ENCODE assay signal across 1 cellular context in genomic region chr16:30585400-30586191, GRCh38.
TF ChIP-seq lines count a peak whose summit lies in the region.

Gene ZNF785 (minus strand): TSS chr16:30585697. CDS start chr16:30585611, 86 bp downstream.

TF ChIP-seq in WTC11, 78 proteins besides CTCF, POLR2A, EP300 and RAD21 (continued from another document):
- TF ChIP-seq TP53 (CRISPR knock-in tag; IDR thresholded peaks at IDR 0.05), result peak; percentile 75; the same call in 1 of the 2 replicates
- TF ChIP-seq ZNF512 (CRISPR knock-in tag; IDR thresholded peaks at IDR 0.05; ENCODE audit: borderline replicate concordance), result no peak
- no peak for TF ChIP-seq ZNF671 (CRISPR knock-in tag; IDR thresholded peaks at IDR 0.05)
- no peak for TF ChIP-seq ZNF425 (CRISPR knock-in tag; conservative IDR thresholded peaks at IDR 0.05)
- TF ChIP-seq ARID4B (CRISPR knock-in tag; IDR thresholded peaks at IDR 0.05; ENCODE audit: borderline replicate concordance), result peak; percentile 87
- peak; percentile 69 for TF ChIP-seq ATF3 (CRISPR knock-in tag; conservative IDR thresholded peaks at IDR 0.05)
- no peak for TF ChIP-seq ZNF416 (CRISPR knock-in tag; IDR thresholded peaks at IDR 0.05)
- TF ChIP-seq, protein P1, sequence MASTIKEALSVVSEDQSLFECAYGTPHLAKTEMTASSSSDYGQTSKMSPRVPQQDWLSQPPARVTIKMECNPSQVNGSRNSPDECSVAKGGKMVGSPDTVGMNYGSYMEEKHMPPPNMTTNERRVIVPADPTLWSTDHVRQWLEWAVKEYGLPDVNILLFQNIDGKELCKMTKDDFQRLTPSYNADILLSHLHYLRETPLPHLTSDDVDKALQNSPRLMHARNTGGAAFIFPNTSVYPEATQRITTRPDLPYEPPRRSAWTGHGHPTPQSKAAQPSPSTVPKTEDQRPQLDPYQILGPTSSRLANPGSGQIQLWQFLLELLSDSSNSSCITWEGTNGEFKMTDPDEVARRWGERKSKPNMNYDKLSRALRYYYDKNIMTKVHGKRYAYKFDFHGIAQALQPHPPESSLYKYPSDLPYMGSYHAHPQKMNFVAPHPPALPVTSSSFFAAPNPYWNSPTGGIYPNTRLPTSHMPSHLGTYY (CRISPR knock-in tag; IDR thresholded peaks at IDR 0.05), result no peak
- no peak for TF ChIP-seq SOX15 (CRISPR knock-in tag; IDR thresholded peaks at IDR 0.05)
- 0 out of 2 replicates have a peak, but pooled peaks have one; percentile 54 for TF ChIP-seq ELF4 (CRISPR knock-in tag; IDR thresholded peaks at IDR 0.05; ENCODE audit: low read depth)
- TF ChIP-seq GRHL2 (CRISPR knock-in tag; IDR thresholded peaks at IDR 0.05; ENCODE audit: insufficient replicate concordance, severe bottlenecking), result no peak
- no peak for TF ChIP-seq CBFB (CRISPR knock-in tag; IDR thresholded peaks at IDR 0.05; ENCODE audit: low read depth)
- TF ChIP-seq NFE2L1 (CRISPR knock-in tag; IDR thresholded peaks at IDR 0.05), result peak; percentile 88
- TF ChIP-seq, protein P2, sequence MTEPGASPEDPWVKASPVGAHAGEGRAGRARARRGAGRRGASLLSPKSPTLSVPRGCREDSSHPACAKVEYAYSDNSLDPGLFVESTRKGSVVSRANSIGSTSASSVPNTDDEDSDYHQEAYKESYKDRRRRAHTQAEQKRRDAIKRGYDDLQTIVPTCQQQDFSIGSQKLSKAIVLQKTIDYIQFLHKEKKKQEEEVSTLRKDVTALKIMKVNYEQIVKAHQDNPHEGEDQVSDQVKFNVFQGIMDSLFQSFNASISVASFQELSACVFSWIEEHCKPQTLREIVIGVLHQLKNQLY (CRISPR knock-in tag; IDR thresholded peaks at IDR 0.05), result no peak
- peak; percentile 78 for TF ChIP-seq SMAD4 (CRISPR knock-in tag; IDR thresholded peaks at IDR 0.05)
- TF ChIP-seq ZNF232 (CRISPR knock-in tag; IDR thresholded peaks at IDR 0.05), result peak; percentile 96
- no peak for TF ChIP-seq OVOL2 (CRISPR knock-in tag; IDR thresholded peaks at IDR 0.05; ENCODE audit: borderline replicate concordance)
- peak; percentile 89 for TF ChIP-seq ZBTB43 (CRISPR knock-in tag; IDR thresholded peaks at IDR 0.05)
- TF ChIP-seq, protein P3, sequence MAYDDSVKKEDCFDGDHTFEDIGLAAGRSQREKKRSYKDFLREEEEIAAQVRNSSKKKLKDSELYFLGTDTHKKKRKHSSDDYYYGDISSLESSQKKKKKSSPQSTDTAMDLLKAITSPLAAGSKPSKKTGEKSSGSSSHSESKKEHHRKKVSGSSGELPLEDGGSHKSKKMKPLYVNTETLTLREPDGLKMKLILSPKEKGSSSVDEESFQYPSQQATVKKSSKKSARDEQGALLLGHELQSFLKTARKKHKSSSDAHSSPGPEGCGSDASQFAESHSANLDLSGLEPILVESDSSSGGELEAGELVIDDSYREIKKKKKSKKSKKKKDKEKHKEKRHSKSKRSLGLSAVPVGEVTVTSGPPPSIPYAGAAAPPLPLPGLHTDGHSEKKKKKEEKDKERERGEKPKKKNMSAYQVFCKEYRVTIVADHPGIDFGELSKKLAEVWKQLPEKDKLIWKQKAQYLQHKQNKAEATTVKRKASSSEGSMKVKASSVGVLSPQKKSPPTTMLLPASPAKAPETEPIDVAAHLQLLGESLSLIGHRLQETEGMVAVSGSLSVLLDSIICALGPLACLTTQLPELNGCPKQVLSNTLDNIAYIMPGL (CRISPR knock-in tag; IDR thresholded peaks at IDR 0.05), result peak; percentile 96
- TF ChIP-seq GABPB1 (CRISPR knock-in tag; IDR thresholded peaks at IDR 0.05), result no peak
- TF ChIP-seq, protein P4, sequence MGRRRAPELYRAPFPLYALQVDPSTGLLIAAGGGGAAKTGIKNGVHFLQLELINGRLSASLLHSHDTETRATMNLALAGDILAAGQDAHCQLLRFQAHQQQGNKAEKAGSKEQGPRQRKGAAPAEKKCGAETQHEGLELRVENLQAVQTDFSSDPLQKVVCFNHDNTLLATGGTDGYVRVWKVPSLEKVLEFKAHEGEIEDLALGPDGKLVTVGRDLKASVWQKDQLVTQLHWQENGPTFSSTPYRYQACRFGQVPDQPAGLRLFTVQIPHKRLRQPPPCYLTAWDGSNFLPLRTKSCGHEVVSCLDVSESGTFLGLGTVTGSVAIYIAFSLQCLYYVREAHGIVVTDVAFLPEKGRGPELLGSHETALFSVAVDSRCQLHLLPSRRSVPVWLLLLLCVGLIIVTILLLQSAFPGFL (CRISPR knock-in tag; IDR thresholded peaks at IDR 0.05; ENCODE audit: borderline replicate concordance), result no peak
- TF ChIP-seq ZNF423 (CRISPR knock-in tag; IDR thresholded peaks at IDR 0.05), result no peak
- TF ChIP-seq RELA (CRISPR knock-in tag; IDR thresholded peaks at IDR 0.05; ENCODE audit: borderline replicate concordance), result no peak
- TF ChIP-seq, protein P5, sequence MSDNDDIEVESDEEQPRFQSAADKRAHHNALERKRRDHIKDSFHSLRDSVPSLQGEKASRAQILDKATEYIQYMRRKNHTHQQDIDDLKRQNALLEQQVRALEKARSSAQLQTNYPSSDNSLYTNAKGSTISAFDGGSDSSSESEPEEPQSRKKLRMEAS (CRISPR knock-in tag; IDR thresholded peaks at IDR 0.05), result peak; percentile 99
TF ChIP-seq in WTC11: peak in this region for 37.
